17 cellular contexts compared by ENCODE assay signal in genomic region chr1:186710696-186711095, GRCh38. TPM values are rescaled to one million over a fixed set of nuclear protein-coding genes. Genes with fewer than 3 reads are reported as not detected.
DNase-seq lines count a peak whose midpoint lies in the region; ATAC-seq, FAIRE-seq and TF ChIP-seq lines count a peak whose summit lies in the region.
"Had no signal": no experiment of that assay in that cellular context is flagged by ENCODE, and none has a peak within 500 bp of the region (broad histone marks: within the 10 kb centered on the region; RNA-seq: fewer than 3 reads in every experiment).

No MANE protein-coding gene starts in this region.

- TF ChIP-seq CTCF in D721Med (IDR thresholded peaks at IDR 0.05; ENCODE audit: insufficient read depth, missing control alignments) (no peak), omental fat pad (IDR thresholded peaks at IDR 0.05) (no peak)
- TF ChIP-seq CTCF in activated CD8-positive, alpha-beta T cell treated with anti-CD3 and anti-CD28 coated beads for 36 hours (IDR thresholded peaks at IDR 0.05): no peak

- no peak for DNase-seq in D721Med (ENCODE audit: insufficient read length, low spot score)
- DNase-seq in amniotic epithelial cell (ENCODE audit: low read depth): peak; percentile 23
- DNase-seq in omental fat pad (ENCODE audit: low spot score): no peak
- DNase-seq in activated CD8-positive, alpha-beta T cell treated with anti-CD3 and anti-CD28 coated beads for 36 hours: no peak
- DNase-seq: Caco-2; CD4-positive, CD25-positive, alpha-beta regulatory T cell; CD8-positive, alpha-beta T cell; DMS53; DMS79 treated with DMSO at 0.1 percent for 48 hours; GOT3; HCEC 1CT had no signal

- CTCF ChIA-PET in activated CD8-positive, alpha-beta T cell treated with anti-CD3 and anti-CD28 coated beads for 36 hours (lab: Charles Lee): no interaction called here

- POLR2A ChIA-PET in activated CD8-positive, alpha-beta T cell treated with anti-CD3 and anti-CD28 coated beads for 36 hours (lab: Charles Lee): no interaction called here

- H3K36me3 Mint-ChIP-seq in activated CD8-positive, alpha-beta T cell treated with anti-CD3 and anti-CD28 coated beads for 36 hours (ENCODE audit: low read depth): no peaks in the 10 kb centered on the region
- H3K36me3 Mint-ChIP-seq: CD4-positive, CD25-positive, alpha-beta regulatory T cell; CD8-positive, alpha-beta T cell had no signal

- H3K27me3 Mint-ChIP-seq in activated CD8-positive, alpha-beta T cell treated with anti-CD3 and anti-CD28 coated beads for 36 hours: peaks cover 5% of the 10 kb centered on the region
- H3K27me3 Mint-ChIP-seq: B cell; CD4-positive, CD25-positive, alpha-beta regulatory T cell had no signal

- FAIRE-seq in D721Med (lab: Jason Lieb, UNC): peak; percentile 38
- FAIRE-seq: GM12892, H54 had no signal

- H3K27ac Mint-ChIP-seq in activated CD8-positive, alpha-beta T cell treated with anti-CD3 and anti-CD28 coated beads for 36 hours: no peak overlapping the region
- H3K27ac Mint-ChIP-seq: B cell; CD4-positive, CD25-positive, alpha-beta regulatory T cell; CD8-positive, alpha-beta T cell had no signal

- intact Hi-C loops in activated CD8-positive, alpha-beta T cell treated with anti-CD3 and anti-CD28 coated beads for 36 hours (cut with micrococcal nuclease): no loop called here

- H3K9me3 Mint-ChIP-seq in activated CD8-positive, alpha-beta T cell treated with anti-CD3 and anti-CD28 coated beads for 36 hours: no peaks in the 10 kb centered on the region
- H3K9me3 Mint-ChIP-seq: CD8-positive, alpha-beta T cell had no signal

- ATAC-seq in omental fat pad (ENCODE audit: low FRiP score): peak; percentile 82
- no peak for ATAC-seq in GM19455 (IDR thresholded peaks at IDR 0.05; ENCODE audit: unreplicated experiment)
- no peak for ATAC-seq in GM21447 (IDR thresholded peaks at IDR 0.05; ENCODE audit: unreplicated experiment)
- ATAC-seq in activated CD8-positive, alpha-beta T cell treated with anti-CD3 and anti-CD28 coated beads for 36 hours: no peak
- ATAC-seq: CD8-positive, alpha-beta T cell had no signal

- H3K4me1 Mint-ChIP-seq in activated CD8-positive, alpha-beta T cell treated with anti-CD3 and anti-CD28 coated beads for 36 hours (ENCODE audit: low read depth): no peaks in the 10 kb centered on the region
- H3K4me1 Mint-ChIP-seq: B cell; CD4-positive, CD25-positive, alpha-beta regulatory T cell had no signal

- H3K4me3 Mint-ChIP-seq in activated CD8-positive, alpha-beta T cell treated with anti-CD3 and anti-CD28 coated beads for 36 hours: no peak overlapping the region
- H3K4me3 Mint-ChIP-seq: B cell; CD4-positive, CD25-positive, alpha-beta regulatory T cell; CD8-positive, alpha-beta T cell had no signal

RNA-seq across cellular contexts. Expression of gene PTGS2, which starts 30.5 kb away (rescaled TPM):
- 10 to 100 TPM in 2 of 4 donors, 1 to 10 TPM in 2; 2.8 to 44.9 (median 12.9) TPM for total RNA-seq in omental fat pad
- total RNA-seq in activated CD8-positive, alpha-beta T cell treated with anti-CD3 and anti-CD28 coated beads for 36 hours: under 1 TPM in 1 of 2 experiments, not detected in 1; 0.09 TPM
- total RNA-seq: A172, B cell had no signal
